In genomic region chr11:46296520-46297448, GRCh38 we compare ENCODE assay signal across 9 cellular contexts. TPM values are rescaled to one million over a fixed set of nuclear protein-coding genes. Genes with fewer than 3 reads are reported as not detected.
DNase-seq lines count a peak whose midpoint lies in the region; ATAC-seq, FAIRE-seq and TF ChIP-seq lines count a peak whose summit lies in the region.
"Had no signal": no experiment of that assay in that cellular context is flagged by ENCODE, and none has a peak within 500 bp of the region (broad histone marks: within the 10 kb centered on the region; RNA-seq: fewer than 3 reads in every experiment).

No MANE protein-coding gene starts in this region.

- H3K4me1 Mint-ChIP-seq in neural progenitor cell = peaks cover 33% of the 10 kb centered on the region

- H3K4me2 ChIP-seq in neural progenitor cell = peak overlapping the region; percentile 82

- H3K9me3 ChIP-seq in neural progenitor cell (ENCODE audit: low read depth) = no peaks in the 10 kb centered on the region

- no peak overlapping the region for H3K4me3 ChIP-seq in epithelial cell of proximal tubule (ENCODE audit: low read depth, low read length)
- peak overlapping the region; percentile 48 for H3K4me3 ChIP-seq in neural progenitor cell

- H4K20me1 ChIP-seq in neural progenitor cell (ENCODE audit: low read depth) = no peaks in the 10 kb centered on the region

- H3K79me2 ChIP-seq in neural progenitor cell (ENCODE audit: low read depth) = no peaks in the 10 kb centered on the region

- peaks cover 12% of the 10 kb centered on the region for H3K27me3 Mint-ChIP-seq in neural progenitor cell (ENCODE audit: insufficient read depth, low read depth)

- ATAC-seq in GM21825 (IDR thresholded peaks at IDR 0.05; ENCODE audit: unreplicated experiment) (no peak), HG02571 (IDR thresholded peaks at IDR 0.05; ENCODE audit: unreplicated experiment) (no peak)
- ATAC-seq: Panc1 had no signal

- no peak for FAIRE-seq in GM19239 (lab: Jason Lieb, UNC)

- no peak overlapping the region for H3K27ac ChIP-seq in neural progenitor cell

- no peaks in the 10 kb centered on the region for H3K9me3 Mint-ChIP-seq in neural progenitor cell

- peaks cover 7% of the 10 kb centered on the region for H3K27me3 ChIP-seq in neural progenitor cell

- H3K27ac Mint-ChIP-seq in neural progenitor cell = peak overlapping the region; percentile 60

- peaks cover 32% of the 10 kb centered on the region for H3K4me1 ChIP-seq in neural progenitor cell

- no peaks in the 10 kb centered on the region for H3K36me3 ChIP-seq in neural progenitor cell

- no peaks in the 10 kb centered on the region for H3K36me3 Mint-ChIP-seq in neural progenitor cell

- DNase-seq in G401 (ENCODE audit: low spot score) (peak; percentile 35), NCI-H69 (lab: John Stamatoyannopoulos, UW) (peak; percentile 90), epithelial cell of proximal tubule (ENCODE audit: low read depth) (no peak), neural progenitor cell (ENCODE audit: low spot score) (peak; percentile 92), GM19239 (ENCODE audit: insufficient read length, low spot score) (no peak)
- no peak for DNase-seq in stimulated activated CD4-positive, alpha-beta T cell treated with anti-CD3 and anti-CD28 coated beads, Interleukin-4, amount 100 ng/mL, for 4 hours

- H3K4me3 Mint-ChIP-seq in neural progenitor cell = peak overlapping the region; percentile 83

- H3F3A ChIP-seq in neural progenitor cell (ENCODE audit: low read depth) = peaks cover 30% of the 10 kb centered on the region

- TF ChIP-seq CTCF in epithelial cell of proximal tubule (conservative IDR thresholded peaks at IDR 0.05; ENCODE audit: low read depth, low read length) = peak; percentile 42
- TF ChIP-seq CTCF in neural progenitor cell (IDR thresholded peaks at IDR 0.05) = peak; percentile 83

- no peak overlapping the region for H3K9ac ChIP-seq in neural progenitor cell

- in situ Hi-C loops in G401 (cut with HindIII; ENCODE audit: low sequenced_read_pairs) = no loop called here

- peak overlapping the region; percentile 27 for H2AFZ ChIP-seq in neural progenitor cell (replicated peaks)

RNA-seq across cellular contexts. Expression of gene CREB3L1, which starts 19.3 kb away (rescaled TPM):
- 2.4 and 7.2 TPM in 2 replicates for total RNA-seq in G401 (2014; rRNA removed; shearing (Covaris generic))
- total RNA-seq in epithelial cell of proximal tubule (0.29 and 2.4 TPM in 2 replicates), neural progenitor cell (ENCODE audit: low replicate concordance) (0.43 and 1.7 TPM in 2 replicates)

RNA-seq across cellular contexts. Expression of gene DGKZ, which starts 50.5 kb away (rescaled TPM):
- 66.2 and 68.4 TPM in 2 replicates for total RNA-seq in G401 (2014; rRNA removed; shearing (Covaris generic))
- total RNA-seq in epithelial cell of proximal tubule (41.1 and 82.2 TPM in 2 replicates), neural progenitor cell (ENCODE audit: low replicate concordance) (12.5 and 55.5 TPM in 2 replicates)

Comparison
In these comparisons a context has a peak if more than half of its experiments do, and no peak if none do; other contexts are left out.
1. DNase-seq: peak in G401 (single experiment), NCI-H69 (single experiment) and neural progenitor cell (single experiment); none in epithelial cell of proximal tubule (single experiment), GM19239 (single experiment) and stimulated activated CD4-positive, alpha-beta T cell treated with anti-CD3 and anti-CD28 coated beads, Interleukin-4, amount 100 ng/mL, for 4 hours (0 of 2).